Comparison of ENCODE assay signal across 12 cellular contexts in the genomic region with DNA sequence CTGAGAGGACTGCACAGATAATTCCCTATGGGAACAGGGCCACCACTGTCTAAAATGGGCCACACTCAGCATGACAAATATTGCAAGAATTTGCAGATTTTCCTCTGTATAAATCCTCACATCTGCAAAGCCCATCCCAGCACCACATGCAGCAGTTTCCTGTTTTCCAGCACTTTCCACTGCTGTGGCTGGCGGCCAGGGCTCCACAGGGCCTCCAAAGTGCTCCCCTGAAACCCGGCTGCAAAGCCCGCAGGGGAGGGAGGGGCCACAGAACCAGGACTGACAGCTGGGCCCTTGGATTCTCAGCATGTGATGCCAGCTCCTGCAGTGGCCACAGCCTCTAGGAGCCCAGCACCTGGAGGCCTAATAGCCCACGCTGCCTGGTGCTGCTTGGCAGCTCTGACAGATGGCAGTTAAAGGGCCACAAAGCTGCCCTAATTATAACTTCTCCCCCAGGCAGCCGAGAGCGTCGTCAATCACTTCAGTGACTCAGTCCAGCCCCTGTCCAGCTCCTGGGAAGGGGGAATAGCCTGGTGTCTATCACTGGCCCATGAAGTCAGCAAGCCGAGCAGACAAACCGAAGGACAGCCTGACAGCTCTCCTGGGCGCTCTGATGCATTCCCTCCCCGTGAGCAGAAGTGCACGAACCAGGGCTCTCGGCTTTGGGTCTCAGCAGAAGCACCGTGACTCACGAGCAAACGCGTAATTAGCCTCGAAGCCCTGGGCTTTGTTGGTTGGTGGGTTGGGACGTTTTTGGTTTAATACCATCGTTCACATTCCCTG. TPM values are rescaled to one million over a fixed set of nuclear protein-coding genes. Genes with fewer than 3 reads are reported as not detected.
DNase-seq lines count a peak whose midpoint lies in the region; ATAC-seq, FAIRE-seq and TF ChIP-seq lines count a peak whose summit lies in the region.
"Had no signal": no experiment of that assay in that cellular context is flagged by ENCODE, and none has a peak within 500 bp of the region (broad histone marks: within the 10 kb centered on the region; RNA-seq: fewer than 3 reads in every experiment).

No MANE protein-coding gene starts in this region.

- no peak for TF ChIP-seq CTCF in astrocyte (IDR thresholded peaks at IDR 0.05; ENCODE audit: insufficient read depth, low read depth, low read length)
- TF ChIP-seq CTCF in left lung (IDR thresholded peaks at IDR 0.05): no peak

- peaks cover 31 to 99% (median 65%) of the 10 kb centered on the region in 10 experiments for H3K4me1 ChIP-seq in BLaER1 treated with 17β-estradiol and CSF1 and Interleukin-3, amounts not matched to agents 10 nM and 100 nM
- H3K4me1 ChIP-seq in astrocyte (ENCODE audit: insufficient read depth, low read length) (peaks cover 33% of the 10 kb centered on the region), left lung (no peaks in the 10 kb centered on the region)

- no peaks in the 10 kb centered on the region for H3K36me3 Mint-ChIP-seq in astrocyte (ENCODE audit: low read depth, unreplicated experiment)
- H3K36me3 Mint-ChIP-seq: natural killer cell had no signal

- peaks cover 3% of the 10 kb centered on the region for H3K9me3 Mint-ChIP-seq in astrocyte (ENCODE audit: unreplicated experiment)
- H3K9me3 Mint-ChIP-seq: activated CD4-positive, alpha-beta memory T cell treated with anti-CD3 and anti-CD28 coated beads, Interleukin-2, amount 10 ng/mL, durations not matched to agents 7 days and 5 days; natural killer cell had no signal

- H2AFZ ChIP-seq in astrocyte (ENCODE audit: low read depth, low read length): peak overlapping the region; percentile 7

- H3K27me3 ChIP-seq in BLaER1 treated with 17β-estradiol and CSF1 and Interleukin-3, amounts not matched to agents 10 nM and 100 nM: peaks cover 0 to 21% (median 0%) of the 10 kb centered on the region in 11 experiments; a peak in 10 of 22 replicates
- H3K27me3 ChIP-seq in astrocyte (ENCODE audit: insufficient read depth, low read length) (peaks cover 7% of the 10 kb centered on the region), left lung (peaks cover 0 to 24% of the 10 kb centered on the region in 2 donors)

- no peaks in the 10 kb centered on the region for H3K79me2 ChIP-seq in astrocyte (ENCODE audit: insufficient read depth, low read length)

- no peak overlapping the region; a peak in 1 of 20 replicates for H3K4me3 ChIP-seq in BLaER1 treated with 17β-estradiol and CSF1 and Interleukin-3, amounts not matched to agents 10 nM and 100 nM
- H3K4me3 ChIP-seq in astrocyte (ENCODE audit: insufficient read depth, low read depth, low read length): no peak overlapping the region
- no peak overlapping the region for H3K4me3 ChIP-seq in left lung

- ATAC-seq in left lung: peak; percentile 50
- ATAC-seq in GM21825 (IDR thresholded peaks at IDR 0.05; ENCODE audit: unreplicated experiment): no peak
- no peak for ATAC-seq in HG03378 (IDR thresholded peaks at IDR 0.05; ENCODE audit: unreplicated experiment)
- ATAC-seq: HCT116, natural killer cell had no signal

- no peak overlapping the region for H3K27ac Mint-ChIP-seq in astrocyte (ENCODE audit: unreplicated experiment)
- H3K27ac Mint-ChIP-seq: activated CD4-positive, alpha-beta memory T cell treated with anti-CD3 and anti-CD28 coated beads, Interleukin-2, amount 10 ng/mL, durations not matched to agents 7 days and 5 days; natural killer cell had no signal

- FAIRE-seq in astrocyte (lab: Jason Lieb, UNC): peak; percentile 76

- peaks cover 0 to 15% (median under 1%) of the 10 kb centered on the region in 11 experiments; a peak in 10 of 22 replicates for H3K9me3 ChIP-seq in BLaER1 treated with 17β-estradiol and CSF1 and Interleukin-3, amounts not matched to agents 10 nM and 100 nM (replicated peaks in 1 of 11)
- H3K9me3 ChIP-seq in astrocyte (ENCODE audit: insufficient read depth, low read depth, low read length) (no peaks in the 10 kb centered on the region), left lung (no peaks in the 10 kb centered on the region)

- peak overlapping the region; percentile 13 to 96 (median 68); a peak in 20 of 22 replicates for H3K4me2 ChIP-seq in BLaER1 treated with 17β-estradiol and CSF1 and Interleukin-3, amounts not matched to agents 10 nM and 100 nM
- peak overlapping the region; percentile 64 for H3K4me2 ChIP-seq in astrocyte (ENCODE audit: low read length)

- no peak overlapping the region for H3K4me3 Mint-ChIP-seq in astrocyte (ENCODE audit: unreplicated experiment)
- H3K4me3 Mint-ChIP-seq: activated CD4-positive, alpha-beta memory T cell treated with anti-CD3 and anti-CD28 coated beads, Interleukin-2, amount 10 ng/mL, durations not matched to agents 7 days and 5 days; natural killer cell had no signal

- peak overlapping the region in 4 of 11 experiments; percentile 3 to 90 (median 44); a peak in 5 of 22 replicates for H3K27ac ChIP-seq in BLaER1 treated with 17β-estradiol and CSF1 and Interleukin-3, amounts not matched to agents 10 nM and 100 nM
- H3K27ac ChIP-seq in astrocyte (ENCODE audit: low read depth, low read length): peak overlapping the region; percentile 0
- no peak overlapping the region for H3K27ac ChIP-seq in left lung

- H3K36me3 ChIP-seq in BLaER1 treated with 17β-estradiol and CSF1 and Interleukin-3, amounts not matched to agents 10 nM and 100 nM: peaks cover 0 to 10% (median 0%) of the 10 kb centered on the region in 11 experiments; a peak in 6 of 22 replicates
- H3K36me3 ChIP-seq in astrocyte (ENCODE audit: insufficient read depth, low read length) (no peaks in the 10 kb centered on the region), left lung (no peaks in the 10 kb centered on the region)

- intact Hi-C loops in left lung (cut with DNase I): no loop called here

- no peaks in the 10 kb centered on the region for H4K20me1 ChIP-seq in BLaER1 treated with 17β-estradiol and CSF1 and Interleukin-3, amounts not matched to agents 10 nM and 100 nM
- no peaks in the 10 kb centered on the region for H4K20me1 ChIP-seq in astrocyte (ENCODE audit: insufficient read depth, low read length)

- peaks cover 29% of the 10 kb centered on the region for H3K27me3 Mint-ChIP-seq in astrocyte (ENCODE audit: low read depth, unreplicated experiment)

- H3K9ac ChIP-seq in BLaER1 treated with 17β-estradiol and CSF1 and Interleukin-3, amounts not matched to agents 10 nM and 100 nM: peak overlapping the region in 4 of 11 experiments; percentile 18 to 46 (median 40); a peak in 5 of 22 replicates
- no peak overlapping the region for H3K9ac ChIP-seq in astrocyte (ENCODE audit: low read length)

- DNase-seq in NCI-H1105 (lab: John Stamatoyannopoulos, UW) (peak; percentile 89), astrocyte (ENCODE audit: low read depth) (peak; percentile 86), left lung (peak in 1 of 2 donors; percentile 64), activated T-cell treated with anti-CD3 and anti-CD28 coated beads for 4 hours (no peak), SIG-M5 treated with dmso at 0.1 percent for 504 hours (lab: John Stamatoyannopoulos, UW; ENCODE audit: unreplicated experiment) (no peak)
- DNase-seq: activated CD4-positive, alpha-beta memory T cell treated with anti-CD3 and anti-CD28 coated beads, Interleukin-2, amount 10 ng/mL, durations not matched to agents 7 days and 5 days; natural killer cell; NCI-H2029 treated with DMSO at 0.1 percent for 48 hours had no signal

- H3K4me1 Mint-ChIP-seq in astrocyte (ENCODE audit: low read depth, unreplicated experiment): peaks cover 30% of the 10 kb centered on the region
- H3K4me1 Mint-ChIP-seq: activated CD4-positive, alpha-beta memory T cell treated with anti-CD3 and anti-CD28 coated beads, Interleukin-2, amount 10 ng/mL, durations not matched to agents 7 days and 5 days; natural killer cell had no signal

RNA-seq across cellular contexts. Expression of gene LRRC15, which starts 4.7 kb away (rescaled TPM):
- total RNA-seq in astrocyte (1.3 and 1.4 TPM in 2 replicates), left lung (1 to 10 TPM in 1 of 2 donors, under 1 TPM in 1; 0.42 to 6.2 TPM)
- total RNA-seq: activated CD4-positive, alpha-beta memory T cell treated with anti-CD3 and anti-CD28 coated beads, Interleukin-2, amount 10 ng/mL, durations not matched to agents 7 days and 5 days; natural killer cell had no signal

RNA-seq across cellular contexts. Expression of gene CPN2, which starts 13.7 kb away (rescaled TPM):
- total RNA-seq in astrocyte: not detected in 2 replicates
- total RNA-seq in left lung: not detected
- total RNA-seq: activated CD4-positive, alpha-beta memory T cell treated with anti-CD3 and anti-CD28 coated beads, Interleukin-2, amount 10 ng/mL, durations not matched to agents 7 days and 5 days; natural killer cell had no signal

RNA-seq across cellular contexts. Expression of gene GP5, which starts 34.2 kb away (rescaled TPM):
- 0.10 TPM in 1 of 2 replicates, not detected in the other for total RNA-seq in astrocyte
- under 1 TPM; 0.15 to 0.16 TPM for total RNA-seq in left lung

Comparison
In these comparisons a context has a peak if more than half of its experiments do, and no peak if none do; other contexts are left out.
1. DNase-seq: peak in NCI-H1105 (single experiment) and astrocyte (single experiment); none in activated T-cell treated with anti-CD3 and anti-CD28 coated beads for 4 hours (single experiment) and SIG-M5 treated with dmso at 0.1 percent for 504 hours (single experiment).